1 cellular context compared by ENCODE assay signal in the genomic region with DNA sequence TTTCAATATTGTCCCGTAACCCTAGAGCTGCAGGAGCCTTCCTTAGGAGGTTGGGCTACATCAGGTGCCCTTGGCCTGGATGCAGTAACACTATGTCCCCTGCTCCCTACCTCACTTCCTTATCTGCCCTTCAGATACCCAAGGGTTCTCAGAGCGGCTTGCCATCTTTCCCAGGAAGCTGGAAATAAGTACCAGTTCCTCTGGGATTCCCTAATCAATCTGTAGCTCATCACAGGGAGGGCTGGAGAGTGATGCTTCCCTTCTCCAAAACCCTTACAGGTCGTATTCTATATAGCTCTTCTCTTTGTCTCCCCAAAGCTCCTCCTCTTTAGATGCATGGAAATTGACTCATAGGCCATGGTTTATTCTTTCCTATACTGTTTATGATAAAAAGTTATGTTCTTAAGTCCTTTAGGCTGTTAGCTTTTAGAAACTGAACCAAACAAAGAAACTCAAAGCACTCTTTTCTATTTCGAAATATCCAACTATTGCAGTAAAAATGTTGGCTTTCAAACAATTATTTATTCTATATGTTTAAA.
A peak's percentile ranks its signal among the peaks of the same experiment; 100 is the strongest.
TF ChIP-seq lines count a peak whose summit lies in the region.

No MANE protein-coding gene starts in this region.

TF ChIP-seq in endothelial cell of umbilical vein, 7 proteins besides CTCF, POLR2A, EP300 and RAD21:
- TF ChIP-seq MYC (IDR thresholded peaks at IDR 0.05; ENCODE audit: low read depth, low read length) (no peak), FOS (IDR thresholded peaks at IDR 0.05; ENCODE audit: borderline replicate concordance, insufficient read depth, low read length) (peak; percentile 11)
